In the genomic region with DNA sequence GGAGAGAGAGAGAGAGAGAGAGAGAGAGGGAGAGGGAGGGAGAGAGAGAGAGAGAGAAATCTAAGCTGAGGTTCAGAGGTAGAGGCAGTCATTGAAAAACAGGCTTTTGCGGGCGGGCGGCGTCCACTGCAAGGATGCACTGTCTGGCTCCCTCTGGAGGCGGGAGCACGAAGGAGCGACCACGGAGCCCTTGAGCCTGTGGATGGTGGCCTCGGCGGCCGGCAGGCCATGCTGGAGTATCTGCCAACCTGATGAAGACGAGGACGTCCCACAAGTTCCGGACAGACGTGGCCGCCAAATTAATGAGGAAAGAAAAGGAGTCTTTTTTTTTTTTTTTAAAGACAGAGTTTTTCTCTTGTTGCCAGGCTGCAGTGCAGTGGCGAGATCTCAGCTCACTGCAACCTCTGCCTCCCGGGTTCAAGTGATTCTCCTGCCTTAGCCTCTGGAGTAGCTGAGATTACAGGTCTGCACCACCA, we compare ENCODE assay signal across 8 cellular contexts. TPM values are rescaled to one million over a fixed set of nuclear protein-coding genes. Genes with fewer than 3 reads are reported as not detected.
DNase-seq lines count a peak whose midpoint lies in the region; ATAC-seq and TF ChIP-seq lines count a peak whose summit lies in the region.

No MANE protein-coding gene starts in this region.

- H3K4me3 Mint-ChIP-seq in activated B cell treated with CpG ODN at 0.5 μM for 24 hours: peak overlapping the region; percentile 46

- H3K9me3 Mint-ChIP-seq in activated B cell treated with CpG ODN at 0.5 μM for 24 hours: no peaks in the 10 kb centered on the region

- H3K4me1 Mint-ChIP-seq in activated B cell treated with CpG ODN at 0.5 μM for 24 hours: peaks cover 25% of the 10 kb centered on the region

- ATAC-seq in HG02763 (IDR thresholded peaks at IDR 0.05; ENCODE audit: unreplicated experiment) (peak; percentile 55), activated B cell treated with CpG ODN at 0.5 μM for 24 hours (ENCODE audit: low read depth) (peak; percentile 72), HG02870 (IDR thresholded peaks at IDR 0.05; ENCODE audit: unreplicated experiment) (no peak)

- intact Hi-C loops in activated B cell treated with CpG ODN at 0.5 μM for 24 hours (cut with micrococcal nuclease): loop anchor here (1.0 to 10.0 kb wide), 3 partner anchors 242 to 1050 kb away; no protein-coding TSS in a partner anchor

- DNase-seq in GM12864 (ENCODE audit: low read depth): peak; percentile 33
- peak; percentile 3 for DNase-seq in NCI-H2171 (lab: John Stamatoyannopoulos, UW)
- peak; percentile 56 for DNase-seq in activated B cell treated with CpG ODN at 0.5 μM for 24 hours
- peak; percentile 40 to 87 for DNase-seq in T47D (ENCODE audit: low read depth in 1 of 2, low spot score in 1 of 2)
- DNase-seq in islet precursor cell: peak; percentile 90
- DNase-seq in stimulated activated CD4-positive, alpha-beta T cell treated with anti-CD3 and anti-CD28 coated beads, Interleukin-15, amount 100 ng/mL, for 1 hour (ENCODE audit: low read depth in 1 of 2, low spot score in 1 of 2): peak; percentile 41 to 51

- CTCF ChIA-PET in activated B cell treated with CpG ODN at 0.5 μM for 24 hours (lab: Charles Lee): interaction anchor here (0.8 to 3.2 kb wide), 4 partner anchors 13 to 292 kb away, joined by 4 to 28 read pairs (median 5); partner anchors contain the start of gene SLC30A5

- POLR2A ChIA-PET in activated B cell treated with CpG ODN at 0.5 μM for 24 hours (lab: Charles Lee): interaction anchor here (0.6 to 2.2 kb wide), 7 partner anchors 12 to 247 kb away, joined by 3 to 13 read pairs (median 4); partner anchors contain the start of genes CDK7 and SLC30A5

- H3K27ac Mint-ChIP-seq in activated B cell treated with CpG ODN at 0.5 μM for 24 hours: peak overlapping the region; percentile 59

- in situ Hi-C loops in T47D (cut with HindIII; ENCODE audit: low pct_unique_long_range_greater_than_20kb, low sequenced_read_pairs): no loop called here

- TF ChIP-seq CTCF in GM12864 (IDR thresholded peaks at IDR 0.05; ENCODE audit: low read depth, low read length, missing control alignments): peak; percentile 74
- TF ChIP-seq CTCF in activated B cell treated with CpG ODN at 0.5 μM for 24 hours (IDR thresholded peaks at IDR 0.05): no peak

- no peaks in the 10 kb centered on the region for H3K27me3 Mint-ChIP-seq in activated B cell treated with CpG ODN at 0.5 μM for 24 hours

- H3K4me3 ChIP-seq in GM12864 (ENCODE audit: low read depth, low read length): no peak overlapping the region

- peaks cover 4% of the 10 kb centered on the region for H3K36me3 Mint-ChIP-seq in activated B cell treated with CpG ODN at 0.5 μM for 24 hours (ENCODE audit: low read depth)

RNA-seq across cellular contexts. Expression of gene CCDC125, which starts 2.2 kb away (rescaled TPM):
- 7.9 and 8.1 TPM in 2 replicates for total RNA-seq in activated B cell treated with CpG ODN at 0.5 μM for 24 hours

RNA-seq across cellular contexts. Expression of gene AK6, which starts 34.5 kb away (rescaled TPM):
- 38.6 and 39.3 TPM in 2 replicates for total RNA-seq in activated B cell treated with CpG ODN at 0.5 μM for 24 hours

RNA-seq across cellular contexts. Expression of gene TAF9, which starts 34.5 kb away (rescaled TPM):
- total RNA-seq in activated B cell treated with CpG ODN at 0.5 μM for 24 hours: 44.7 and 45.4 TPM in 2 replicates

RNA-seq across cellular contexts. Expression of gene RAD17, which starts 34.8 kb away (rescaled TPM):
- total RNA-seq in activated B cell treated with CpG ODN at 0.5 μM for 24 hours: 25.9 and 30.6 TPM in 2 replicates

Comparison
In these comparisons a context has a peak if more than half of its experiments do, and no peak if none do; other contexts are left out.
1. DNase-seq: peak in every context shown above with its lines; median percentile 90 in islet precursor cell; 64 in T47D; 56 in activated B cell treated with CpG ODN at 0.5 μM for 24 hours; 46 in stimulated activated CD4-positive, alpha-beta T cell treated with anti-CD3 and anti-CD28 coated beads, Interleukin-15, amount 100 ng/mL, for 1 hour; 33 in GM12864; 3 in NCI-H2171.